16 cellular contexts compared by ENCODE assay signal in the genomic region with DNA sequence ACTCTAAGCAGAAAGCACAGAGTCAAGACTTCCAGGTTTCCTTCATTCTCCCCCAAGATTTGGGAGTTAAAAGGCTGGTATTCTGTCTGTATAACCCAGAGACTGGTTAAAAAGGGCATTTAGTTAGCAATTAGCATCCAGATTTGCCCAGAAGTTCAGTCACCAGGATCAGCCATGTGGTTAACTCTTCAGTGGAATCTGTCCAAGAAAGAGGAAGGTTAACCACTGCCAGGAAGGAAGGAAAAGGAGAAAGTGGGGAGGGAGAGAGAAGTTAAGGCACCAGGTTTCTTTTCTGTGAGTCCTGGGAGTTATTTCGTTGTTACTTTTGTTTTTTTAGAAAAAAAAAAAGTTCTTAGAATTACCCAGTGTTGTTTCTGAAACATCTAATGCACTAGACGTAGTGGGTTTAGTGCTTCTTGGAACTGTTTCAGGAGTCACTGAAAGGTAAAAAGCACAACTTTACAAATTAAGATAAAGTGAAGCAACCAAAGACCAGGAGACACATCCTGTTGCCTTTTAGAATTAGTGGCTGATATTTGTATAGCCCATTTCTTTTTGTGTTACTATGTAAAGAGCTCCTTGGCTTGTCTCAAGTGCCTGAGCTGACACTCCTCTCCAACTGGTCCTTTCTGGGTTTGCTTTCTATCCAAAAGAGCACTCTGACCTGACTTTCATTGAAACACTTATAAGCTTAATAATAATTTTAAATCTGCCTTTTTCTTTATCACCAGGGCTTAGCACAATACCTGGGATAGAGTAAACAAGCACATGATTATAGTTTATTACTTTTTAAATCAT.
"Had no signal": no experiment of that assay in that cellular context is flagged by ENCODE, and none has a peak within 500 bp of the region (broad histone marks: within the 10 kb centered on the region; RNA-seq: fewer than 3 reads in every experiment).

No MANE protein-coding gene starts in this region.

- H3K4me1 Mint-ChIP-seq: activated naive CD4-positive, alpha-beta T cell treated with anti-CD3 and anti-CD28 coated beads, Interleukin-2, amount 10 ng/mL, durations not matched to agents 7 days and 5 days had no signal

- H3K9me3 Mint-ChIP-seq: activated naive CD4-positive, alpha-beta T cell treated with anti-CD3 and anti-CD28 coated beads, Interleukin-2, amount 10 ng/mL, durations not matched to agents 7 days and 5 days; activated T-helper 2 cell treated with anti-CD3 and anti-CD28 coated beads, Interferon-gamma antibody, Interleukin-2, Interleukin-4, amounts not matched to agents 10 μg/mL and 5 μg/mL and 100 μg/mL, durations not matched to agents 14 hours and 24 hours and 36 hours; natural killer cell treated with Interleukin-12 subunit alpha and Interleukin-12 subunit beta and Interleukin-15 and Interleukin-18, amount 100 ng/mL, for 72 hours; stimulated activated naive CD8-positive, alpha-beta T cell treated with anti-CD3 and anti-CD28 coated beads, Interleukin-15, Interleukin-2, amounts not matched to agents 100 ng/mL and 50 ng/mL, for 24 hours had no signal

- DNase-seq: activated CD4-positive, alpha-beta T cell treated with anti-CD3 and anti-CD28 coated beads, Interleukin-2, amount 50 U/mL, for 1 hour; activated naive CD4-positive, alpha-beta T cell treated with anti-CD3 and anti-CD28 coated beads, Interleukin-2, amount 10 ng/mL, durations not matched to agents 7 days and 5 days; activated T-cell treated with anti-CD3 and anti-CD28 coated beads for 4 hours; body of pancreas; central memory CD4-positive, alpha-beta T cell; cortex of kidney; effector CD8-positive, alpha-beta T cell; hippocampal formation; occipital lobe; stimulated activated CD4-positive, alpha-beta T cell treated with anti-CD3 and anti-CD28 coated beads, Interleukin-2, amount 100 ng/mL, for 48 hours; stimulated activated CD8-positive, alpha-beta memory T cell treated with anti-CD3 and anti-CD28 coated beads, Interleukin-4, amount 100 ng/mL, for 48 hours; T-helper 17 cell had no signal

- H3K4me1 ChIP-seq: body of pancreas had no signal

- H3K4me3 Mint-ChIP-seq: activated naive CD4-positive, alpha-beta T cell treated with anti-CD3 and anti-CD28 coated beads, Interleukin-2, amount 10 ng/mL, durations not matched to agents 7 days and 5 days; natural killer cell treated with Interleukin-12 subunit alpha and Interleukin-12 subunit beta and Interleukin-15 and Interleukin-18, amount 100 ng/mL, for 72 hours; stimulated activated naive CD8-positive, alpha-beta T cell treated with anti-CD3 and anti-CD28 coated beads, Interleukin-15, Interleukin-2, amounts not matched to agents 100 ng/mL and 50 ng/mL, for 24 hours; T-helper 17 cell had no signal

- H3K27me3 ChIP-seq: body of pancreas had no signal

- H3K27ac ChIP-seq: body of pancreas, epithelial cell of prostate had no signal

- H3K9me3 ChIP-seq: body of pancreas had no signal

- ATAC-seq: body of pancreas; natural killer cell treated with Interleukin-12 subunit alpha and Interleukin-12 subunit beta and Interleukin-15 and Interleukin-18, amount 100 ng/mL, for 72 hours; T-helper 17 cell had no signal

- H3K4me3 ChIP-seq: body of pancreas had no signal

- H3K27ac Mint-ChIP-seq: activated naive CD4-positive, alpha-beta T cell treated with anti-CD3 and anti-CD28 coated beads, Interleukin-2, amount 10 ng/mL, durations not matched to agents 7 days and 5 days; activated T-helper 2 cell treated with anti-CD3 and anti-CD28 coated beads, Interferon-gamma antibody, Interleukin-2, Interleukin-4, amounts not matched to agents 10 μg/mL and 5 μg/mL and 100 μg/mL, durations not matched to agents 14 hours and 24 hours and 36 hours; natural killer cell treated with Interleukin-12 subunit alpha and Interleukin-12 subunit beta and Interleukin-15 and Interleukin-18, amount 100 ng/mL, for 72 hours; stimulated activated naive CD8-positive, alpha-beta T cell treated with anti-CD3 and anti-CD28 coated beads, Interleukin-15, Interleukin-2, amounts not matched to agents 100 ng/mL and 50 ng/mL, for 24 hours; T-helper 17 cell had no signal

- H3K36me3 Mint-ChIP-seq: activated naive CD4-positive, alpha-beta T cell treated with anti-CD3 and anti-CD28 coated beads, Interleukin-2, amount 10 ng/mL, durations not matched to agents 7 days and 5 days; natural killer cell treated with Interleukin-12 subunit alpha and Interleukin-12 subunit beta and Interleukin-15 and Interleukin-18, amount 100 ng/mL, for 72 hours had no signal
